11 cellular contexts compared by ENCODE assay signal in genomic region chr11:102664001-102664752, GRCh38. TPM values are rescaled to one million over a fixed set of nuclear protein-coding genes. Genes with fewer than 3 reads are reported as not detected.
DNase-seq lines count a peak whose midpoint lies in the region; ATAC-seq, FAIRE-seq and TF ChIP-seq lines count a peak whose summit lies in the region.
"Had no signal": no experiment of that assay in that cellular context is flagged by ENCODE, and none has a peak within 500 bp of the region (broad histone marks: within the 10 kb centered on the region; RNA-seq: fewer than 3 reads in every experiment).

No MANE protein-coding gene starts in this region.

- TF ChIP-seq RAD21 in A549 (conservative IDR thresholded peaks at IDR 0.05 in 1 of 2, IDR thresholded peaks at IDR 0.05 in 1 of 2), result peak in 1 of 2 experiments; percentile 32; a peak in 2 of 5 replicates

- TF ChIP-seq POLR2A in A549 (IDR thresholded peaks at IDR 0.05; ENCODE audit: low read length), result no peak
- TF ChIP-seq POLR2A in H54 (IDR thresholded peaks at IDR 0.05; ENCODE audit: low read depth, low read length), result no peak

- H3K9me3 Mint-ChIP-seq in effector memory CD8-positive, alpha-beta T cell, result no peaks in the 10 kb centered on the region

- no peak for TF ChIP-seq EP300 in A549 (IDR thresholded peaks at IDR 0.05)

- TF ChIP-seq CTCF in A549 (IDR thresholded peaks at IDR 0.05) (no peak), GM13977 (IDR thresholded peaks at IDR 0.05; ENCODE audit: extremely low read depth, insufficient read depth, missing control alignments) (peak; percentile 57)

- H3K27me3 Mint-ChIP-seq in effector memory CD8-positive, alpha-beta T cell, result peaks cover 24 to 53% of the 10 kb centered on the region in 2 donors

- H3K4me3 ChIP-seq in A549, result no peak overlapping the region
- H3K4me3 ChIP-seq in MG63, result no peak overlapping the region

- no peaks in the 10 kb centered on the region for H3K36me3 Mint-ChIP-seq in effector memory CD8-positive, alpha-beta T cell (ENCODE audit: insufficient read depth)

- DNase-seq in A549 (ENCODE audit: low read depth in 1 of 2, low spot score in 1 of 2), result peak in 1 of 2 experiments; percentile 16
- DNase-seq in GM13977 (ENCODE audit: low spot score), result no peak
- peak; percentile 5 for DNase-seq in MG63
- DNase-seq in effector memory CD8-positive, alpha-beta T cell, result no peak
- DNase-seq in NCI-H146 (lab: John Stamatoyannopoulos, UW), result no peak
- DNase-seq in H54 (ENCODE audit: insufficient read length, low spot score), result no peak
- DNase-seq in activated effector memory CD4-positive, alpha-beta T cell treated with anti-CD3 and anti-CD28 coated beads, Interleukin-2, amount 50 U/mL, for 16 hours, result no peak

- CTCF ChIA-PET in A549 (lab: Yijun Ruan, JAX), result interaction anchor here (0.6 to 3.5 kb wide), 3 partner anchors 51 to 1233 kb away, joined by 5 to 29 read pairs (median 6); no protein-coding TSS in a partner anchor

- FAIRE-seq in A549 (lab: Jason Lieb, UNC), result no peak
- no peak for FAIRE-seq in H54 (lab: Jason Lieb, UNC)
- FAIRE-seq: G401.6 had no signal

- POLR2A ChIA-PET in A549 (lab: Yijun Ruan, JAX), result no interaction called here

- H3K9me3 ChIP-seq in A549, result no peaks in the 10 kb centered on the region
- H3K9me3 ChIP-seq in MG63, result no peaks in the 10 kb centered on the region

- no peak overlapping the region for H3K4me3 Mint-ChIP-seq in effector memory CD8-positive, alpha-beta T cell

- ATAC-seq in A549 (peak in 1 of 2 experiments; percentile 86; a peak in 3 of 6 replicates), HG02623 (IDR thresholded peaks at IDR 0.05; ENCODE audit: unreplicated experiment) (no peak)
- ATAC-seq in effector memory CD8-positive, alpha-beta T cell (replicated peaks), result peak; percentile 32

- no peak overlapping the region for H3K27ac ChIP-seq in A549

- H3K36me3 ChIP-seq in MG63, result no peaks in the 10 kb centered on the region

- H3K27me3 ChIP-seq in MG63, result no peaks in the 10 kb centered on the region

- in situ Hi-C loops in GM13977 (cut with MboI; ENCODE audit: low pct_unique_long_range_greater_than_20kb, low sequenced_read_pairs, unreplicated experiment), result no loop called here

- H3K4me1 Mint-ChIP-seq in effector memory CD8-positive, alpha-beta T cell (ENCODE audit: low read depth in 2 of 2), result peaks cover 0 to 2% of the 10 kb centered on the region in 2 donors

- no peak overlapping the region for H3K4me2 ChIP-seq in A549

- 72% methylated on average over 13 of the region's 13 CpGs for WGBS in A549 (ENCODE audit: missing lambda C conversion rate)

- H3K4me1 ChIP-seq in A549, result no peaks in the 10 kb centered on the region

- no peak overlapping the region for H3K27ac Mint-ChIP-seq in effector memory CD8-positive, alpha-beta T cell

TF ChIP-seq in A549, 52 proteins besides CTCF, POLR2A, EP300 and RAD21:
- TF ChIP-seq ELK1 (IDR thresholded peaks at IDR 0.05; ENCODE audit: low read depth, low read length), result no peak
- TF ChIP-seq NPAS2 (CRISPR knock-in tag; IDR thresholded peaks at IDR 0.05; ENCODE audit: borderline replicate concordance), result no peak
- TF ChIP-seq SMC3 (IDR thresholded peaks at IDR 0.05), result 0 out of 3 replicates have a peak, but pooled peaks have one; percentile 13
- no peak for TF ChIP-seq MAZ (IDR thresholded peaks at IDR 0.05; ENCODE audit: borderline replicate concordance, low read depth, low read length)
- TF ChIP-seq TFCP2L1 (CRISPR knock-in tag; IDR thresholded peaks at IDR 0.05), result no peak
TF ChIP-seq in A549: peak in this region for 1.

RNA-seq across cellular contexts. Expression of gene MMP20, which starts 39.0 kb away (rescaled TPM):
- polyA plus RNA-seq in A549 (2011; rRNA removed) (not detected in 2 replicates), A549 (2017; fragmentation: RNase III; extraction: RNeasy Plus Mini Kit Qiagen cat#74134 plus additional on column Dnase treatment) (not detected in 3 replicates)
- not detected in 2 replicates for polyA plus RNA-seq in A549 (2012; cell fraction: cytosol; rRNA removed)
- polyA plus RNA-seq in A549 (2012; cell fraction: nucleus; rRNA removed), result not detected in 2 replicates
- not detected in 2 replicates for polyA minus RNA-seq in A549 (2011; rRNA and poly(A)+ RNA removed)
- not detected in 2 replicates for total RNA-seq in MG63 (2014; rRNA removed; shearing (Covaris generic); ENCODE audit: low replicate concordance)
- total RNA-seq: fibroblast of lung, skeletal muscle tissue had no signal
- polyA plus RNA-seq: fibroblast of lung had no signal

RNA-seq across cellular contexts. Expression of gene MMP27, which starts 41.4 kb away (rescaled TPM):
- polyA plus RNA-seq in A549 (2011; rRNA removed), result not detected in 2 replicates
- not detected in 2 replicates for polyA plus RNA-seq in A549 (2012; cell fraction: cytosol; rRNA removed)
- polyA plus RNA-seq in A549 (2012; cell fraction: nucleus; rRNA removed), result not detected in 2 replicates
- polyA plus RNA-seq in A549 (2017; fragmentation: RNase III; extraction: RNeasy Plus Mini Kit Qiagen cat#74134 plus additional on column Dnase treatment), result not detected in 3 replicates
- polyA minus RNA-seq in A549 (2011; rRNA and poly(A)+ RNA removed), result not detected in 2 replicates
- total RNA-seq in MG63 (2014; rRNA removed; shearing (Covaris generic); ENCODE audit: low replicate concordance), result not detected in 2 replicates
- total RNA-seq: skeletal muscle tissue had no signal
